9 cellular contexts compared by ENCODE assay signal in genomic region chr11:94129505-94130335, GRCh38. TPM values are rescaled to one million over a fixed set of nuclear protein-coding genes. Genes with fewer than 3 reads are reported as not detected.
DNase-seq lines count a peak whose midpoint lies in the region; ATAC-seq and TF ChIP-seq lines count a peak whose summit lies in the region.
"Had no signal": no experiment of that assay in that cellular context is flagged by ENCODE, and none has a peak within 500 bp of the region (broad histone marks: within the 10 kb centered on the region; RNA-seq: fewer than 3 reads in every experiment).

No MANE protein-coding gene starts in this region.

- peaks cover 2% of the 10 kb centered on the region for H3K9me3 Mint-ChIP-seq in activated CD8-positive, alpha-beta T cell treated with anti-CD3 and anti-CD28 coated beads for 36 hours
- no peaks in the 10 kb centered on the region for H3K9me3 Mint-ChIP-seq in stimulated activated naive CD8-positive, alpha-beta T cell treated with anti-CD3 and anti-CD28 coated beads, Interleukin-15, amount 100 ng/mL, for 72 hours
- H3K9me3 Mint-ChIP-seq: naive thymus-derived CD8-positive, alpha-beta T cell had no signal

- no peak overlapping the region for H3K4me3 Mint-ChIP-seq in activated CD8-positive, alpha-beta T cell treated with anti-CD3 and anti-CD28 coated beads for 36 hours
- no peak overlapping the region for H3K4me3 Mint-ChIP-seq in stimulated activated naive CD8-positive, alpha-beta T cell treated with anti-CD3 and anti-CD28 coated beads, Interleukin-15, amount 100 ng/mL, for 72 hours

- POLR2A ChIA-PET in BJ (lab: Charles Lee) (interaction anchor here (0.6 kb wide), 1 partner anchor 346 kb away, joined by 8 read pairs; the partner anchor contains the start of gene MED17), HEK293 (lab: Yijun Ruan, JAX) (interaction anchor here (1.2 to 1.9 kb wide), 5 partner anchors 8 to 208 kb away, joined by 3 to 5 read pairs (median 4); no protein-coding TSS in a partner anchor)
- POLR2A ChIA-PET in activated CD8-positive, alpha-beta T cell treated with anti-CD3 and anti-CD28 coated beads for 36 hours (lab: Charles Lee), result interaction anchor here (1.5 to 2.7 kb wide), 6 partner anchors 10 to 389 kb away, joined by 5 to 12 read pairs (median 7); partner anchors contain the start of genes C11orf54, MED17 and TAF1D

- intact Hi-C loops in activated CD8-positive, alpha-beta T cell treated with anti-CD3 and anti-CD28 coated beads for 36 hours (cut with micrococcal nuclease), result loop anchor here (10.0 kb wide), 1 partner anchor 385 kb away; the partner anchor contains the start of genes C11orf54 and TAF1D

- no peaks in the 10 kb centered on the region for H3K27me3 Mint-ChIP-seq in activated CD8-positive, alpha-beta T cell treated with anti-CD3 and anti-CD28 coated beads for 36 hours
- no peaks in the 10 kb centered on the region for H3K27me3 Mint-ChIP-seq in stimulated activated naive CD8-positive, alpha-beta T cell treated with anti-CD3 and anti-CD28 coated beads, Interleukin-15, amount 100 ng/mL, for 72 hours
- H3K27me3 Mint-ChIP-seq: naive thymus-derived CD8-positive, alpha-beta T cell had no signal

- peaks cover 5% of the 10 kb centered on the region; the same call in 1 of the 2 replicates for H3K4me1 ChIP-seq in HEK293 (ENCODE audit: control insufficient read depth, insufficient read depth, low read length)
- H3K4me1 ChIP-seq in iPS-18a (ENCODE audit: control insufficient read depth, low read depth, low read length), result peaks cover 35% of the 10 kb centered on the region

- peak overlapping the region; percentile 82 for H3K9ac ChIP-seq in iPS-18a (ENCODE audit: low read length)

- DNase-seq in BJ (ENCODE audit: low read depth), result no peak
- peak; percentile 49 for DNase-seq in activated CD8-positive, alpha-beta T cell treated with anti-CD3 and anti-CD28 coated beads for 36 hours
- no peak for DNase-seq in stimulated activated naive CD8-positive, alpha-beta T cell treated with anti-CD3 and anti-CD28 coated beads, Interleukin-15, amount 100 ng/mL, for 72 hours

- H3K36me3 ChIP-seq in BJ (ENCODE audit: control insufficient read depth, insufficient read depth, low read length) (no peaks in the 10 kb centered on the region), HEK293 (ENCODE audit: control insufficient read depth in 2 of 2, insufficient read depth in 1 of 2, low read length in 2 of 2) (no peaks in the 10 kb centered on the region), iPS-18a (ENCODE audit: control insufficient read depth, low read depth, low read length) (no peaks in the 10 kb centered on the region)

- peak overlapping the region; percentile 62; the same call in 1 of the 2 replicates for H3K27ac ChIP-seq in HEK293 (ENCODE audit: extremely low read depth, low read depth, low read length)
- no peak overlapping the region for H3K27ac ChIP-seq in iPS-18a (ENCODE audit: low read length)

- TF ChIP-seq CTCF in BJ (IDR thresholded peaks at IDR 0.05; ENCODE audit: insufficient read depth, low read depth, low read length) (no peak), HEK293 (tag by site-specific recombination; IDR thresholded peaks at IDR 0.05) (no peak)
- no peak for TF ChIP-seq CTCF in activated CD8-positive, alpha-beta T cell treated with anti-CD3 and anti-CD28 coated beads for 36 hours (IDR thresholded peaks at IDR 0.05)

- peaks cover 27% of the 10 kb centered on the region for H3K4me1 Mint-ChIP-seq in activated CD8-positive, alpha-beta T cell treated with anti-CD3 and anti-CD28 coated beads for 36 hours (ENCODE audit: low read depth)
- peaks cover 39% of the 10 kb centered on the region for H3K4me1 Mint-ChIP-seq in stimulated activated naive CD8-positive, alpha-beta T cell treated with anti-CD3 and anti-CD28 coated beads, Interleukin-15, amount 100 ng/mL, for 72 hours

- H3K27ac Mint-ChIP-seq in activated CD8-positive, alpha-beta T cell treated with anti-CD3 and anti-CD28 coated beads for 36 hours, result no peak overlapping the region
- no peak overlapping the region for H3K27ac Mint-ChIP-seq in stimulated activated naive CD8-positive, alpha-beta T cell treated with anti-CD3 and anti-CD28 coated beads, Interleukin-15, amount 100 ng/mL, for 72 hours

- H3K4me3 ChIP-seq in BJ (ENCODE audit: low read depth, low read length) (peak overlapping the region; percentile 76), HEK293 (ENCODE audit: low read depth, low read length) (peak overlapping the region; percentile 82), iPS-18a (ENCODE audit: low read length) (peak overlapping the region; percentile 86)

- peak; percentile 40 for ATAC-seq in activated CD8-positive, alpha-beta T cell treated with anti-CD3 and anti-CD28 coated beads for 36 hours
- ATAC-seq in stimulated activated naive CD8-positive, alpha-beta T cell treated with anti-CD3 and anti-CD28 coated beads, Interleukin-15, amount 100 ng/mL, for 72 hours, result peak; percentile 58
- ATAC-seq in HG03469 (IDR thresholded peaks at IDR 0.05; ENCODE audit: unreplicated experiment), result no peak
- no peak for ATAC-seq in GM21381 (IDR thresholded peaks at IDR 0.05; ENCODE audit: unreplicated experiment)
- ATAC-seq in GM18519 (IDR thresholded peaks at IDR 0.05; ENCODE audit: low FRiP score, unreplicated experiment), result no peak

- CTCF ChIA-PET in BJ (lab: Yijun Ruan, JAX), result interaction anchor here (1.0 to 3.0 kb wide), 7 partner anchors 13 to 373 kb away, joined by 3 to 12 read pairs (median 3); no protein-coding TSS in a partner anchor
- CTCF ChIA-PET in HEK293 (lab: Yijun Ruan, JAX), result interaction anchor here (0.6 to 2.5 kb wide), 5 partner anchors 54 to 646 kb away, joined by 3 to 8 read pairs (median 4); no protein-coding TSS in a partner anchor
- CTCF ChIA-PET in activated CD8-positive, alpha-beta T cell treated with anti-CD3 and anti-CD28 coated beads for 36 hours (lab: Charles Lee), result interaction anchor here (0.8 to 3.0 kb wide), 4 partner anchors 16 to 376 kb away, joined by 3 to 8 read pairs (median 3); no protein-coding TSS in a partner anchor

- H3K36me3 Mint-ChIP-seq in activated CD8-positive, alpha-beta T cell treated with anti-CD3 and anti-CD28 coated beads for 36 hours (ENCODE audit: low read depth), result no peaks in the 10 kb centered on the region
- H3K36me3 Mint-ChIP-seq: naive thymus-derived CD8-positive, alpha-beta T cell had no signal

- H3K9me3 ChIP-seq in HEK293 (ENCODE audit: control insufficient read depth, insufficient read depth, low read depth, low read length) (no peaks in the 10 kb centered on the region), iPS-18a (ENCODE audit: control insufficient read depth, low read depth, low read length) (no peaks in the 10 kb centered on the region)

- H3K27me3 ChIP-seq in BJ (ENCODE audit: control insufficient read depth, insufficient read depth, low read length) (no peaks in the 10 kb centered on the region), iPS-18a (ENCODE audit: control insufficient read depth, insufficient read depth, low read length) (no peaks in the 10 kb centered on the region)

TF ChIP-seq in HEK293, 187 proteins besides CTCF, POLR2A, EP300 and RAD21 (continues in another document):
- 0 out of 2 replicates have a peak, but pooled peaks have one; percentile 1 for TF ChIP-seq ZNF692 (tag by site-specific recombination; IDR thresholded peaks at IDR 0.05)
- no peak for TF ChIP-seq REST (tag by site-specific recombination; IDR thresholded peaks at IDR 0.05)
- TF ChIP-seq ZNF423 (tag by site-specific recombination; IDR thresholded peaks at IDR 0.05), result no peak
- TF ChIP-seq ZNF585B (tag by site-specific recombination; IDR thresholded peaks at IDR 0.05), result no peak
- TF ChIP-seq SP7 (tag by site-specific recombination; IDR thresholded peaks at IDR 0.05), result no peak
- no peak for TF ChIP-seq ZNF785 (tag by site-specific recombination; IDR thresholded peaks at IDR 0.05)
- 0 out of 2 replicates have a peak, but pooled peaks have one; percentile 7 for TF ChIP-seq ZNF2 (tag by site-specific recombination; IDR thresholded peaks at IDR 0.05)
- TF ChIP-seq ZNF266 (tag by site-specific recombination; IDR thresholded peaks at IDR 0.05; ENCODE audit: low read depth), result peak; percentile 97

RNA-seq across cellular contexts. Expression of gene PANX1, which starts 1.1 kb away (rescaled TPM):
- polyA plus RNA-seq in BJ (2011; rRNA removed), result 30.1 and 32.3 TPM in 2 replicates
- polyA minus RNA-seq in BJ (2011; rRNA and poly(A)+ RNA removed), result 26.8 and 30.0 TPM in 2 replicates
- 10 to 100 TPM; 10.8 to 11.4 TPM for total RNA-seq in activated CD8-positive, alpha-beta T cell treated with anti-CD3 and anti-CD28 coated beads for 36 hours

Comparison
In these comparisons a context has a peak if more than half of its experiments do, and no peak if none do; other contexts are left out.
1. ATAC-seq: peak in activated CD8-positive, alpha-beta T cell treated with anti-CD3 and anti-CD28 coated beads for 36 hours (single experiment) and stimulated activated naive CD8-positive, alpha-beta T cell treated with anti-CD3 and anti-CD28 coated beads, Interleukin-15, amount 100 ng/mL, for 72 hours (single experiment); none in HG03469 (single experiment), GM21381 (single experiment) and GM18519 (single experiment).
2. Peak in every context shown above with its lines, with median percentiles within 50 percentile points of each other: H3K4me3 ChIP-seq.